Comparison of ENCODE assay signal across 8 cellular contexts in genomic region chr10:123582084-123582989, GRCh38.
DNase-seq lines count a peak whose midpoint lies in the region; ATAC-seq and TF ChIP-seq lines count a peak whose summit lies in the region.

No MANE protein-coding gene starts in this region.

- no peaks in the 10 kb centered on the region for H3K9me3 Mint-ChIP-seq in HFFc6

- no peak overlapping the region for H3K4me3 Mint-ChIP-seq in HFFc6

- no peak for ATAC-seq in GM18517 (IDR thresholded peaks at IDR 0.05; ENCODE audit: unreplicated experiment)

- TF ChIP-seq CTCF in HFFc6 (IDR thresholded peaks at IDR 0.05): peak; percentile 87

- no peaks in the 10 kb centered on the region for H3K36me3 Mint-ChIP-seq in HFFc6 (ENCODE audit: low read depth)

- no peak overlapping the region for H3K27ac Mint-ChIP-seq in HFFc6

- peaks cover 5% of the 10 kb centered on the region; the same call in 1 of the 2 replicates for H3K4me1 Mint-ChIP-seq in HFFc6 (ENCODE audit: low read depth)

- DNase-seq in DMS79 (lab: John Stamatoyannopoulos, UW): peak; percentile 13
- DNase-seq in HFFc6: peak; percentile 64
- DNase-seq in NCI-H526 treated with DMSO at 0.1 percent for 48 hours (lab: John Stamatoyannopoulos, UW): peak; percentile 40
- DNase-seq in activated CD8-positive, alpha-beta memory T cell treated with anti-CD3 and anti-CD28 coated beads for 4 hours (ENCODE audit: low read depth in 2 of 2): peak; percentile 17 to 20
- DNase-seq in epidermal melanocyte (ENCODE audit: insufficient read length, low spot score): peak; percentile 77
- peak; percentile 73 for DNase-seq in midbrain (lab: John Stamatoyannopoulos, UW)
- peak; percentile 55 to 58 for DNase-seq in stimulated activated CD8-positive, alpha-beta memory T cell treated with anti-CD3 and anti-CD28 coated beads, Interleukin-2, amount 100 ng/mL, for 48 hours (ENCODE audit: low read depth in 2 of 2)

- H3K27me3 Mint-ChIP-seq in HFFc6 (ENCODE audit: insufficient read depth): peaks cover 10% of the 10 kb centered on the region

Comparison
In these comparisons a context has a peak if more than half of its experiments do, and no peak if none do; other contexts are left out.
1. DNase-seq: peak in every context shown above with its lines; median percentile 77 in epidermal melanocyte; 73 in midbrain; 64 in HFFc6; 56 in stimulated activated CD8-positive, alpha-beta memory T cell treated with anti-CD3 and anti-CD28 coated beads, Interleukin-2, amount 100 ng/mL, for 48 hours; 40 in NCI-H526 treated with DMSO at 0.1 percent for 48 hours; 18 in activated CD8-positive, alpha-beta memory T cell treated with anti-CD3 and anti-CD28 coated beads for 4 hours; 13 in DMS79.